ENCODE assay signal across 17 cellular contexts in genomic region chr5:123142206-123142915, GRCh38. TPM values are rescaled to one million over a fixed set of nuclear protein-coding genes. Genes with fewer than 3 reads are reported as not detected.
"Had no signal": no experiment of that assay in that cellular context is flagged by ENCODE, and none has a peak within 500 bp of the region (broad histone marks: within the 10 kb centered on the region; RNA-seq: fewer than 3 reads in every experiment).

No MANE protein-coding gene starts in this region.

- DNase-seq: cortex of kidney; dorsolateral prefrontal cortex; effector CD8-positive, alpha-beta T cell; foreskin melanocyte; head of caudate nucleus; kidney; natural killer cell; ovary; right cardiac atrium; small intestine; stimulated activated CD4-positive, alpha-beta T cell treated with anti-CD3 and anti-CD28 coated beads, Interleukin-2, amount 100 ng/mL, for 48 hours; stimulated activated naive CD4-positive, alpha-beta T cell treated with Interleukin-2 at 50 U/mL for 16 hours; thyroid gland; upper lobe of left lung; uterus had no signal

- H3K9me3 ChIP-seq: esophagus muscularis mucosa, ovary, thyroid gland, upper lobe of left lung, uterus had no signal

- H3K27ac ChIP-seq: dorsolateral prefrontal cortex, esophagus muscularis mucosa, hepatocyte, ovary, thyroid gland, uterus had no signal

- H3K4me1 ChIP-seq: thyroid gland, upper lobe of left lung, uterus had no signal

- H3K27me3 ChIP-seq: esophagus muscularis mucosa, hepatocyte, ovary, thyroid gland, upper lobe of left lung, uterus had no signal

- H3K36me3 ChIP-seq: esophagus muscularis mucosa, ovary, thyroid gland, upper lobe of left lung, uterus had no signal

- H3K4me3 ChIP-seq: dorsolateral prefrontal cortex, esophagus muscularis mucosa, hepatocyte, ovary, thyroid gland, upper lobe of left lung, uterus had no signal

RNA-seq across cellular contexts. Expression of gene PRDM6, which starts 53.3 kb away (rescaled TPM):
- total RNA-seq: natural killer cell had no signal
